In the genomic region with DNA sequence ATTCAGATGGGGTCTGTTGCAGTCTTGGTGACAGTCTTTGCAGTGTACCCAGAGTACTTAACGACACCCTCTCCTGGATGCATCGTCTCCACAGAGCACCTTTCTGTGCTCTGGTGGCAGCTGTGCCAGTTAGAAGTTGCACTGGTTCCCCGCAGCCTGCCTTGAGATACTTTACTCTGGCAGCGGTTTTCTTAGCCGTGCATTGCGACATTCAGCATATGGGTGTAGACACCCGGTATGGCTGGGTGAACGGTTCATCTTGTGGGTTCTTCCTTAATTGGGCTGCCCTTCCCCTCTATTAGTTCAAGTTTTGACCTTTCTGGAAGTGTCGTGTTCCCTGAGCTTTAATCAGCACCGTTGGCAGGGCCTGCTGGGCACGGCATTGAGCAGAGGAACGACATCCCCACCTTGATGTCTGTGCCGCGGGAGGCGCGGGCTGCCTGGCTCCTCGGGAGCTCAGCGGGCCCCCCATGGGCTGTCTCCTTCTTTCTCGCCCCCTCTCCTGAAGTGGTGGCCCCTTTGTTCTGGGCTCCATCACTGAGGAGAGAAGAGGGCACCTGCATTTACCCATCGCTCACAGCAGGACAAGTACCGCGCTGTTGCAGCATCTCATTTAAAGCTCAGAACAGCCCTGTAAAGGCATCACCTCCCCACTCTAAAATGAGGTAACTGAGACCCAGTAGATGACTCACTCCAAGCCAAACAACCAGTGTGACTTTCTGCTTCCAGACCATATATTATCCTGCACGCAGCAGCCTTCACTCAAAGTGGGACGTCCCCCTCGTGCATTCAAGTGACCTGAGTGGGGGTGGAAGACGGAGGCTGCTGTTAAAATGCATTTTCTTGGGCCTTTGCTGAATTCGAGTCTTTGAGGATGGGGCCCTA, we compare ENCODE assay signal across 1 cellular context.
A peak's percentile ranks its signal among the peaks of the same experiment; 100 is the strongest.
TF ChIP-seq lines count a peak whose summit lies in the region.

No MANE protein-coding gene starts in this region.

TF ChIP-seq in IMR-90, 13 proteins besides CTCF, POLR2A, EP300 and RAD21:
- TF ChIP-seq CEBPB (IDR thresholded peaks at IDR 0.05; ENCODE audit: low read depth, low read length) (peak; percentile 32; the same call in 1 of the 2 replicates), RFX5 (IDR thresholded peaks at IDR 0.05; ENCODE audit: low read depth, low read length) (no peak)
